20 cellular contexts compared by ENCODE assay signal in the genomic region with DNA sequence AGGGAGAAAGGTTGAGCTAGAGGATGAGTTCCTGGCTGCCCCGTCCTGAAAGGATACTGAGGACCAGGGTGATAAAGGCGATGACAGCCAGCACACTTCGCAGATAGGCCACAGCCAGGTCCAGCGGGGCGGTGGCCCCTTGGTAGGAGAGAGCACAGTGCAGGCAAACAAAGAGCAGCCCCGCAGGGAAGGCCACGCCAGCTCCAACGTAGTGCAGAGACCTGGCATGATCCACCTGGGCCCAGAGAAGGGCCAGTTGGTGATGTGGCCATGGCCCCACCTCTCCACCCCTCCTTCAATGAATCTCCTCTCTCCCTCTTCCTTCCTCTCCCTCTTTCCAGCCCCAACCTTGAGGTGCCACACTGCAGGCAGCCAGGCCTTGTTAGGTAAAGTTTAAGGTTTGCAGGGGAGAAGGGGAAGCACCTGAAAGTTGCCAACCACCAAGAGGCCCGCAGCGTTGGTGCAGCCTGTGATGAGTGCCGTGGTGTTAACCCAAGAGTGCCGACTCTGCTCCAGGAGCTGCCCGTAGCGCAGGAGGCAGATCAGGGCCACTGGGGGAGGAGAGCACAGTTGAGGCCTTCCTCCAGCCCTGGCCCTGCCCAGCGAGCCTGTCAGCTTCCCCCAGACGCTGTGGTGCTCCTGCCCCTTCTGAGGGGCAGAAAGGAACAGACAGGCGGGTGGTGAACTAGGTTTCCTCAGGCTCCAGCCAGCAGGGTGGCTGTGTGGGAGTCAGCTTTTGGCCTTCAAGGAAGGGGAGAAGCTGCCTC. TPM values are rescaled to one million over a fixed set of nuclear protein-coding genes. Genes with fewer than 3 reads are reported as not detected.
DNase-seq lines count a peak whose midpoint lies in the region; ATAC-seq and TF ChIP-seq lines count a peak whose summit lies in the region.
"Had no signal": no experiment of that assay in that cellular context is flagged by ENCODE, and none has a peak within 500 bp of the region (broad histone marks: within the 10 kb centered on the region; RNA-seq: fewer than 3 reads in every experiment).

No MANE protein-coding gene starts in this region.

- DNase-seq in NB4 (ENCODE audit: low read depth) (peak; percentile 48), mucosa of descending colon (peak in 2 of 3 donors; percentile 30 to 47), amniotic stem cell (lab: John Stamatoyannopoulos, UW) (no peak), NCI-H1092 treated with DMSO at 0.1 percent for 48 hours (lab: John Stamatoyannopoulos, UW) (no peak)
- DNase-seq: activated CD4-positive, alpha-beta T cell treated with anti-CD3 and anti-CD28 coated beads for 36 hours; islet precursor cell; KG1; NCI-H1105; NCI-H748 treated with DMSO at 0.1 percent for 48 hours; nucleus accumbens; PC-9; sigmoid colon; stimulated activated CD4-positive, alpha-beta T cell treated with anti-CD3 and anti-CD28 coated beads, Interleukin-2, amount 100 ng/mL, for 24 hours; T1000 had no signal

- peaks cover 38 to 65% (median 53%) of the 10 kb centered on the region in 10 experiments for H3K4me1 ChIP-seq in BLaER1 treated with 17β-estradiol and CSF1 and Interleukin-3, amounts not matched to agents 10 nM and 100 nM
- H3K4me1 ChIP-seq in mucosa of descending colon (ENCODE audit: low read depth) = peaks cover 27% of the 10 kb centered on the region

- H4K20me1 ChIP-seq in BLaER1 treated with 17β-estradiol and CSF1 and Interleukin-3, amounts not matched to agents 10 nM and 100 nM = peaks cover 8 to 62% (median 29%) of the 10 kb centered on the region in 11 experiments; a peak in 15 of 22 replicates

- no peak for TF ChIP-seq POLR2A in NB4 (IDR thresholded peaks at IDR 0.05; ENCODE audit: extremely low read depth, insufficient read length)

- H3K27me3 ChIP-seq in BLaER1 treated with 17β-estradiol and CSF1 and Interleukin-3, amounts not matched to agents 10 nM and 100 nM = no peaks in the 10 kb centered on the region
- H3K27me3 ChIP-seq: breast epithelium, heart left ventricle, sigmoid colon had no signal

- no peaks in the 10 kb centered on the region for H3K9me3 ChIP-seq in BLaER1 treated with 17β-estradiol and CSF1 and Interleukin-3, amounts not matched to agents 10 nM and 100 nM (replicated peaks in 1 of 11)
- no peaks in the 10 kb centered on the region for H3K9me3 ChIP-seq in mucosa of descending colon
- H3K9me3 ChIP-seq: breast epithelium, heart left ventricle, sigmoid colon had no signal

- H3K4me2 ChIP-seq in BLaER1 treated with 17β-estradiol and CSF1 and Interleukin-3, amounts not matched to agents 10 nM and 100 nM = peak overlapping the region in 1 of 11 experiments; percentile 7; a peak in 2 of 22 replicates
- H3K4me2 ChIP-seq: GM23338, PC-9 had no signal

- TF ChIP-seq CTCF in NB4 (IDR thresholded peaks at IDR 0.05; ENCODE audit: low read depth, low read length) (no peak), mucosa of descending colon (IDR thresholded peaks at IDR 0.05) (no peak)

- no peak overlapping the region for H3K27ac ChIP-seq in BLaER1 treated with 17β-estradiol and CSF1 and Interleukin-3, amounts not matched to agents 10 nM and 100 nM
- H3K27ac ChIP-seq: PC-9 had no signal

- no peak overlapping the region for H3K4me3 ChIP-seq in BLaER1 treated with 17β-estradiol and CSF1 and Interleukin-3, amounts not matched to agents 10 nM and 100 nM
- H3K4me3 ChIP-seq in NB4 (ENCODE audit: low read depth, low read length) (no peak overlapping the region), mucosa of descending colon (no peak overlapping the region)
- H3K4me3 ChIP-seq: breast epithelium, GM23338, heart left ventricle, PC-9, sigmoid colon had no signal

- peak overlapping the region in 6 of 11 experiments; percentile 9 to 91 (median 32); a peak in 5 of 22 replicates for H3K9ac ChIP-seq in BLaER1 treated with 17β-estradiol and CSF1 and Interleukin-3, amounts not matched to agents 10 nM and 100 nM

- ATAC-seq in mucosa of descending colon (no peak), GM19351 (IDR thresholded peaks at IDR 0.05; ENCODE audit: unreplicated experiment) (no peak)
- ATAC-seq: activated CD4-positive, alpha-beta T cell treated with anti-CD3 and anti-CD28 coated beads for 36 hours; activated naive CD4-positive, alpha-beta T cell treated with anti-CD3 and anti-CD28 coated beads, Interleukin-2, amount 50 U/mL, for 72 hours; GM23338; heart left ventricle had no signal

- intact Hi-C loops in mucosa of descending colon (cut with DNase I, micrococcal nuclease) = no loop called here

- H3K36me3 ChIP-seq in BLaER1 treated with 17β-estradiol and CSF1 and Interleukin-3, amounts not matched to agents 10 nM and 100 nM = peaks cover 30 to 47% (median 35%) of the 10 kb centered on the region in 11 experiments
- H3K36me3 ChIP-seq in mucosa of descending colon (ENCODE audit: low read depth) = no peaks in the 10 kb centered on the region
- H3K36me3 ChIP-seq: breast epithelium had no signal

RNA-seq across cellular contexts. Expression of a gene that starts 2.8 kb away (rescaled TPM):
- 10 to 100 TPM in 1 of 3 donors, 1 to 10 TPM in 2; 9.4 to 20.9 (median 10.0) TPM for total RNA-seq in mucosa of descending colon

RNA-seq across cellular contexts. Expression of a gene that starts 4.1 kb away (rescaled TPM):
- 10 to 100 TPM; 73.7 to 89.5 (median 80.8) TPM for total RNA-seq in mucosa of descending colon

RNA-seq across cellular contexts. Expression of a gene that starts 12.2 kb away (rescaled TPM):
- total RNA-seq in mucosa of descending colon = 10 to 100 TPM; 36.4 to 45.5 (median 36.7) TPM

RNA-seq across cellular contexts. Expression of a gene that starts 15.4 kb away (rescaled TPM):
- 10 to 100 TPM; 10.8 to 39.3 (median 28.3) TPM for total RNA-seq in mucosa of descending colon

RNA-seq across cellular contexts. Expression of a gene that starts 16.3 kb away (rescaled TPM):
- total RNA-seq in mucosa of descending colon = 10 to 100 TPM; 33.5 to 46.4 (median 35.6) TPM

Comparison
In these comparisons a context has a peak if more than half of its experiments do, and no peak if none do; other contexts are left out.
1. DNase-seq: peak in NB4 (single experiment) and mucosa of descending colon (2 of 3); none in amniotic stem cell (single experiment) and NCI-H1092 treated with DMSO at 0.1 percent for 48 hours (single experiment).